Comparison of ENCODE assay signal across 30 cellular contexts in genomic region chr20:63420359-63421093, GRCh38. TPM values are rescaled to one million over a fixed set of nuclear protein-coding genes. Genes with fewer than 3 reads are reported as not detected.
"Had no signal": no experiment of that assay in that cellular context is flagged by ENCODE, and none has a peak within 500 bp of the region (broad histone marks: within the 10 kb centered on the region; RNA-seq: fewer than 3 reads in every experiment).

No MANE protein-coding gene starts in this region.

- H3K36me3 Mint-ChIP-seq: activated naive CD4-positive, alpha-beta T cell treated with anti-CD3 and anti-CD28 coated beads, Interleukin-2, amount 50 U/mL, for 72 hours; activated naive CD8-positive, alpha-beta T cell treated with anti-CD3 and anti-CD28 coated beads, Interleukin-2, amount 10 ng/mL, durations not matched to agents 7 days and 5 days had no signal

- H3K4me3 ChIP-seq: coronary artery, dorsolateral prefrontal cortex, esophagus muscularis mucosa, gastrocnemius medialis, heart left ventricle had no signal

- DNase-seq: activated CD4-positive, alpha-beta T cell treated with anti-CD3 and anti-CD28 coated beads for 48 hours; activated CD4-positive, alpha-beta T cell treated with anti-CD3 and anti-CD28 coated beads, Interleukin-2, amount 50 U/mL, for 1 hour; activated CD4-positive, alpha-beta T cell treated with anti-CD3 and anti-CD28 coated beads, Interleukin-2, amount 50 U/mL, for 48 hours; activated CD8-positive, alpha-beta memory T cell treated with anti-CD3 and anti-CD28 coated beads for 24 hours; activated CD8-positive, alpha-beta T cell treated with anti-CD3 and anti-CD28 coated beads for 36 hours; activated effector memory CD4-positive, alpha-beta T cell treated with Interleukin-2 at 50 U/mL for 16 hours; activated gamma-delta T cell treated with Interleukin-2 at 50 U/mL for 16 hours; activated naive CD4-positive, alpha-beta T cell treated with Interleukin-2 at 50 U/mL for 16 hours; activated naive CD8-positive, alpha-beta T cell treated with anti-CD3 and anti-CD28 coated beads, Interleukin-2, amount 10 ng/mL, durations not matched to agents 7 days and 5 days; activated T-cell treated with anti-CD3 and anti-CD28 coated beads, Interleukin-2, amount 50 U/mL, for 4 hours; amniotic stem cell; anterior cingulate cortex; brain microvascular endothelial cell; dorsolateral prefrontal cortex; effector memory CD4-positive, alpha-beta T cell; erythroblast; foreskin keratinocyte; gastrocnemius medialis; glutamatergic neuron; heart left ventricle; T-helper 2 cell had no signal

- H3K27me3 ChIP-seq: dorsolateral prefrontal cortex had no signal

- H3K4me1 ChIP-seq: esophagus muscularis mucosa, foreskin keratinocyte, gastrocnemius medialis, heart left ventricle had no signal

- H3K4me1 Mint-ChIP-seq: activated naive CD8-positive, alpha-beta T cell treated with anti-CD3 and anti-CD28 coated beads, Interleukin-2, amount 10 ng/mL, durations not matched to agents 7 days and 5 days; activated T-helper 17 cell treated with anti-CD3 and anti-CD28 coated beads, Interleukin-2, amount 50 U/mL, for 72 hours; central memory CD8-positive, alpha-beta T cell had no signal

- H3K27me3 Mint-ChIP-seq: activated CD8-positive, alpha-beta T cell treated with anti-CD3 and anti-CD28 coated beads for 36 hours; activated naive CD8-positive, alpha-beta T cell treated with anti-CD3 and anti-CD28 coated beads, Interleukin-2, amount 10 ng/mL, durations not matched to agents 7 days and 5 days; activated T-helper 17 cell treated with anti-CD3 and anti-CD28 coated beads, Interleukin-2, amount 50 U/mL, for 72 hours had no signal

- H3K4me3 Mint-ChIP-seq: activated CD8-positive, alpha-beta T cell treated with anti-CD3 and anti-CD28 coated beads for 36 hours; activated naive CD8-positive, alpha-beta T cell treated with anti-CD3 and anti-CD28 coated beads, Interleukin-2, amount 10 ng/mL, durations not matched to agents 7 days and 5 days; activated T-cell treated with anti-CD3 and anti-CD28 coated beads, Interleukin-2, amount 50 U/mL, for 4 hours; activated T-helper 17 cell treated with anti-CD3 and anti-CD28 coated beads, Interleukin-2, amount 50 U/mL, for 72 hours; central memory CD8-positive, alpha-beta T cell; dendritic cell treated with granulocyte-macrophage colony-stimulating factor and Interleukin-4, amounts not matched to agents 40 ng/mL and 50 ng/mL, for 4 days; WTC11 had no signal

- H3K9me3 ChIP-seq: gastrocnemius medialis had no signal

- ATAC-seq: activated CD8-positive, alpha-beta T cell treated with anti-CD3 and anti-CD28 coated beads for 36 hours; activated naive CD4-positive, alpha-beta T cell treated with anti-CD3 and anti-CD28 coated beads, Interleukin-2, amount 50 U/mL, for 72 hours; activated T-cell treated with anti-CD3 and anti-CD28 coated beads, Interleukin-2, amount 50 U/mL, for 4 hours; activated T-helper 17 cell treated with anti-CD3 and anti-CD28 coated beads, Interleukin-2, amount 50 U/mL, for 72 hours; foreskin keratinocyte; gastrocnemius medialis; heart left ventricle; WTC11 had no signal

- H3K36me3 ChIP-seq: brain microvascular endothelial cell, esophagus muscularis mucosa, gastrocnemius medialis, heart left ventricle had no signal

- H3K27ac Mint-ChIP-seq: activated CD8-positive, alpha-beta T cell treated with anti-CD3 and anti-CD28 coated beads for 36 hours; activated naive CD4-positive, alpha-beta T cell treated with anti-CD3 and anti-CD28 coated beads, Interleukin-2, amount 50 U/mL, for 72 hours; activated naive CD8-positive, alpha-beta T cell treated with anti-CD3 and anti-CD28 coated beads, Interleukin-2, amount 10 ng/mL, durations not matched to agents 7 days and 5 days; activated T-helper 17 cell treated with anti-CD3 and anti-CD28 coated beads, Interleukin-2, amount 50 U/mL, for 72 hours; dendritic cell treated with granulocyte-macrophage colony-stimulating factor and Interleukin-4, amounts not matched to agents 40 ng/mL and 50 ng/mL, for 4 days; WTC11 had no signal

- H3K27ac ChIP-seq: brain microvascular endothelial cell, coronary artery, esophagus muscularis mucosa, foreskin keratinocyte, gastrocnemius medialis, heart left ventricle had no signal

- H3K9me3 Mint-ChIP-seq: activated CD8-positive, alpha-beta T cell treated with anti-CD3 and anti-CD28 coated beads for 36 hours; activated naive CD4-positive, alpha-beta T cell treated with anti-CD3 and anti-CD28 coated beads, Interleukin-2, amount 50 U/mL, for 72 hours; activated naive CD8-positive, alpha-beta T cell treated with anti-CD3 and anti-CD28 coated beads, Interleukin-2, amount 10 ng/mL, durations not matched to agents 7 days and 5 days; activated T-cell treated with anti-CD3 and anti-CD28 coated beads, Interleukin-2, amount 50 U/mL, for 4 hours; activated T-helper 17 cell treated with anti-CD3 and anti-CD28 coated beads, Interleukin-2, amount 50 U/mL, for 72 hours; central memory CD8-positive, alpha-beta T cell; dendritic cell treated with granulocyte-macrophage colony-stimulating factor and Interleukin-4, amounts not matched to agents 40 ng/mL and 50 ng/mL, for 4 days had no signal

RNA-seq across cellular contexts. Expression of gene KCNQ2, which starts 51.9 kb away (rescaled TPM):
- total RNA-seq: activated CD8-positive, alpha-beta T cell treated with anti-CD3 and anti-CD28 coated beads for 36 hours; activated T-cell treated with anti-CD3 and anti-CD28 coated beads, Interleukin-2, amount 50 U/mL, for 4 hours; bronchial epithelial cell; foreskin keratinocyte; gastrocnemius medialis; T-helper 1 cell treated with Interleukin-12 subunit alpha and Interleukin-12 subunit beta and Interleukin-4 antibody, amounts not matched to agents 30 ng/mL and 1 ng/mL, for 36 hours had no signal

RNA-seq across cellular contexts. Expression of gene CHRNA4, which starts 59.4 kb away (rescaled TPM):
- total RNA-seq: activated CD8-positive, alpha-beta T cell treated with anti-CD3 and anti-CD28 coated beads for 36 hours; activated naive CD4-positive, alpha-beta T cell treated with anti-CD3 and anti-CD28 coated beads, Interleukin-2, amount 50 U/mL, for 72 hours; activated naive CD8-positive, alpha-beta T cell treated with anti-CD3 and anti-CD28 coated beads, Interleukin-2, amount 10 ng/mL, durations not matched to agents 7 days and 5 days; activated T-cell treated with anti-CD3 and anti-CD28 coated beads, Interleukin-2, amount 50 U/mL, for 4 hours; activated T-helper 17 cell treated with anti-CD3 and anti-CD28 coated beads, Interleukin-2, amount 50 U/mL, for 72 hours; bronchial epithelial cell; esophagus muscularis mucosa; foreskin keratinocyte; gastrocnemius medialis; T-helper 1 cell treated with Interleukin-12 subunit alpha and Interleukin-12 subunit beta and Interleukin-4 antibody, amounts not matched to agents 30 ng/mL and 1 ng/mL, for 36 hours had no signal
